11 cellular contexts compared by ENCODE assay signal in genomic region chr7:47992446-47992845, GRCh38. TPM values are rescaled to one million over a fixed set of nuclear protein-coding genes. Genes with fewer than 3 reads are reported as not detected.
DNase-seq lines count a peak whose midpoint lies in the region; ATAC-seq and TF ChIP-seq lines count a peak whose summit lies in the region.
"Had no signal": no experiment of that assay in that cellular context is flagged by ENCODE, and none has a peak within 500 bp of the region (broad histone marks: within the 10 kb centered on the region; RNA-seq: fewer than 3 reads in every experiment).

No MANE protein-coding gene starts in this region.

- H3K36me3 ChIP-seq in cardiac muscle cell (no peaks in the 10 kb centered on the region), mesodermal cell (ENCODE audit: control insufficient read depth, insufficient read depth, low read length) (no peaks in the 10 kb centered on the region), MG63 (no peaks in the 10 kb centered on the region)
- H3K36me3 ChIP-seq: esophagus squamous epithelium, thyroid gland had no signal

- peaks cover 10% of the 10 kb centered on the region for H3K9me3 Mint-ChIP-seq in activated naive CD8-positive, alpha-beta T cell treated with anti-CD3 and anti-CD28 coated beads, Interleukin-2, amount 50 U/mL, for 24 hours
- peaks cover 6% of the 10 kb centered on the region for H3K9me3 Mint-ChIP-seq in type B pancreatic cell

- H3K4me1 ChIP-seq in cardiac muscle cell (ENCODE audit: low read depth) (peaks cover 9% of the 10 kb centered on the region), mesodermal cell (ENCODE audit: control insufficient read depth, insufficient read depth, low read length, poor library complexity, severe bottlenecking) (peaks cover 11% of the 10 kb centered on the region)
- H3K4me1 ChIP-seq: thyroid gland had no signal

- H3K27me3 Mint-ChIP-seq in activated naive CD8-positive, alpha-beta T cell treated with anti-CD3 and anti-CD28 coated beads, Interleukin-2, amount 50 U/mL, for 24 hours, result no peaks in the 10 kb centered on the region
- H3K27me3 Mint-ChIP-seq in type B pancreatic cell, result peaks cover 5% of the 10 kb centered on the region

- intact Hi-C loops in Right ventricle myocardium superior (cut with DNase I), result loop anchor here (5.0 kb wide), 1 partner anchor 115 kb away; no protein-coding TSS in a partner anchor

- H3K27me3 ChIP-seq in cardiac muscle cell (no peaks in the 10 kb centered on the region), MG63 (no peaks in the 10 kb centered on the region)
- H3K27me3 ChIP-seq: esophagus squamous epithelium, thyroid gland had no signal

- no peak for ATAC-seq in Right ventricle myocardium superior (ENCODE audit: poor library complexity)
- no peak for ATAC-seq in activated naive CD8-positive, alpha-beta T cell treated with anti-CD3 and anti-CD28 coated beads, Interleukin-2, amount 50 U/mL, for 24 hours
- no peak for ATAC-seq in GM19397 (IDR thresholded peaks at IDR 0.05; ENCODE audit: unreplicated experiment)

- H3K4me1 Mint-ChIP-seq in activated naive CD8-positive, alpha-beta T cell treated with anti-CD3 and anti-CD28 coated beads, Interleukin-2, amount 50 U/mL, for 24 hours, result peaks cover 18% of the 10 kb centered on the region
- H3K4me1 Mint-ChIP-seq in type B pancreatic cell (ENCODE audit: unreplicated experiment), result peaks cover 28% of the 10 kb centered on the region

- WGBS in mesodermal cell (ENCODE audit: insufficient coverage in 2 of 2), 2 experiments, result 43 to 100% methylated on average over 1 to 3 of the region's 3 CpGs

- no peak for DNase-seq in cardiac muscle cell (ENCODE audit: low read depth in 1 of 2, low spot score in 1 of 2)
- DNase-seq in Right ventricle myocardium superior, result no peak
- no peak for DNase-seq in activated naive CD8-positive, alpha-beta T cell treated with anti-CD3 and anti-CD28 coated beads, Interleukin-2, amount 50 U/mL, for 24 hours
- DNase-seq in type B pancreatic cell (ENCODE audit: extremely low spot score, unreplicated experiment), result no peak
- no peak for DNase-seq in MG63
- no peak for DNase-seq in NK-92 (lab: John Stamatoyannopoulos, UW; ENCODE audit: unreplicated experiment)

- H3K4me3 ChIP-seq in cardiac muscle cell (no peak overlapping the region), mesodermal cell (ENCODE audit: extremely low read depth, insufficient read depth, low read length, poor library complexity, severe bottlenecking) (peak overlapping the region; percentile 36), MG63 (no peak overlapping the region)

- peak overlapping the region; percentile 88 for H3K4me3 Mint-ChIP-seq in activated naive CD8-positive, alpha-beta T cell treated with anti-CD3 and anti-CD28 coated beads, Interleukin-2, amount 50 U/mL, for 24 hours
- peak overlapping the region; percentile 89 for H3K4me3 Mint-ChIP-seq in type B pancreatic cell

- peak overlapping the region; percentile 91 for H3K27ac Mint-ChIP-seq in activated naive CD8-positive, alpha-beta T cell treated with anti-CD3 and anti-CD28 coated beads, Interleukin-2, amount 50 U/mL, for 24 hours
- peak overlapping the region; percentile 63 for H3K27ac Mint-ChIP-seq in type B pancreatic cell

- no peaks in the 10 kb centered on the region for H3K9me3 ChIP-seq in cardiac muscle cell (ENCODE audit: low read depth)
- H3K9me3 ChIP-seq in mesodermal cell (ENCODE audit: control insufficient read depth, low read length), result no peaks in the 10 kb centered on the region
- no peaks in the 10 kb centered on the region for H3K9me3 ChIP-seq in MG63
- H3K9me3 ChIP-seq: esophagus squamous epithelium, thyroid gland had no signal

- H3K27ac ChIP-seq in cardiac muscle cell (peak overlapping the region; percentile 78), mesodermal cell (ENCODE audit: low read depth, low read length, severe bottlenecking) (peak overlapping the region; percentile 55)
- H3K27ac ChIP-seq: thyroid gland had no signal

- H3K36me3 Mint-ChIP-seq in activated naive CD8-positive, alpha-beta T cell treated with anti-CD3 and anti-CD28 coated beads, Interleukin-2, amount 50 U/mL, for 24 hours (ENCODE audit: low read depth), result no peaks in the 10 kb centered on the region
- peaks cover 4% of the 10 kb centered on the region for H3K36me3 Mint-ChIP-seq in type B pancreatic cell

- TF ChIP-seq CTCF in cardiac muscle cell (IDR thresholded peaks at IDR 0.05; ENCODE audit: low read depth, low read length) (no peak), type B pancreatic cell (conservative IDR thresholded peaks at IDR 0.05) (no peak)

RNA-seq across cellular contexts. Expression of gene HUS1, which starts 13.0 kb away (rescaled TPM):
- total RNA-seq in cardiac muscle cell (22.3 and 37.4 TPM in 2 replicates), Right ventricle myocardium superior (23.8 TPM), type B pancreatic cell (ENCODE audit: low replicate concordance) (26.4 and 34.5 TPM in 2 replicates)
- polyA plus RNA-seq in cardiac muscle cell, result 19.0 and 19.6 TPM in 2 replicates
- polyA plus RNA-seq in mesodermal cell (2013, experiment 1 of 2), result 19.3 TPM
- polyA plus RNA-seq in mesodermal cell (2013, experiment 2 of 2), result 20.0 TPM
- total RNA-seq in MG63 (2014; rRNA removed; shearing (Covaris generic); ENCODE audit: low replicate concordance), result 3.1 and 17.7 TPM in 2 replicates

RNA-seq across cellular contexts. Expression of gene SUN3, which starts 36.5 kb away (rescaled TPM):
- total RNA-seq in cardiac muscle cell, result not detected in 2 replicates
- polyA plus RNA-seq in cardiac muscle cell, result 0.43 and 1.7 TPM in 2 replicates
- not detected for total RNA-seq in Right ventricle myocardium superior
- polyA plus RNA-seq in mesodermal cell (2013, experiment 1 of 2), result not detected
- polyA plus RNA-seq in mesodermal cell (2013, experiment 2 of 2), result not detected
- not detected in 2 replicates for total RNA-seq in type B pancreatic cell (ENCODE audit: low replicate concordance)
- total RNA-seq in MG63 (2014; rRNA removed; shearing (Covaris generic); ENCODE audit: low replicate concordance), result not detected in 2 replicates
- total RNA-seq: esophagus squamous epithelium, renal cortical epithelial cell, thyroid gland had no signal

RNA-seq across cellular contexts. Expression of gene C7orf57, which starts 42.9 kb away (rescaled TPM):
- total RNA-seq in cardiac muscle cell (0.53 TPM in 1 of 2 replicates, not detected in the other), Right ventricle myocardium superior (not detected), type B pancreatic cell (ENCODE audit: low replicate concordance) (0.36 and 1.5 TPM in 2 replicates)
- 0.11 TPM in 1 of 2 replicates, not detected in the other for polyA plus RNA-seq in cardiac muscle cell
- 0.26 TPM for polyA plus RNA-seq in mesodermal cell (2013, experiment 1 of 2)
- polyA plus RNA-seq in mesodermal cell (2013, experiment 2 of 2), result 0.35 TPM
- 0.23 TPM in 1 of 2 replicates, not detected in the other for total RNA-seq in MG63 (2014; rRNA removed; shearing (Covaris generic); ENCODE audit: low replicate concordance)
- total RNA-seq: renal cortical epithelial cell, thyroid gland had no signal

RNA-seq across cellular contexts. Expression of gene PKD1L1, which starts 44.2 kb away (rescaled TPM):
- total RNA-seq in cardiac muscle cell, result 0.11 and 0.54 TPM in 2 replicates
- polyA plus RNA-seq in cardiac muscle cell, result 0.15 and 0.50 TPM in 2 replicates
- total RNA-seq in Right ventricle myocardium superior, result 1.9 TPM
- polyA plus RNA-seq in mesodermal cell (2013, experiment 1 of 2), result 0.07 TPM
- polyA plus RNA-seq in mesodermal cell (2013, experiment 2 of 2), result 0.05 TPM
- total RNA-seq in type B pancreatic cell (ENCODE audit: low replicate concordance), result 0.17 and 0.67 TPM in 2 replicates
- 0.13 and 0.79 TPM in 2 replicates for total RNA-seq in MG63 (2014; rRNA removed; shearing (Covaris generic); ENCODE audit: low replicate concordance)
